23 cellular contexts compared by ENCODE assay signal in genomic region chr20:2755451-2756055, GRCh38. TPM values are rescaled to one million over a fixed set of nuclear protein-coding genes. Genes with fewer than 3 reads are reported as not detected.
"Had no signal": no experiment of that assay in that cellular context is flagged by ENCODE, and none has a peak within 500 bp of the region (broad histone marks: within the 10 kb centered on the region; RNA-seq: fewer than 3 reads in every experiment).

No MANE protein-coding gene starts in this region.

- H3K27me3 ChIP-seq: ovary, upper lobe of right lung, vagina had no signal

- H3K27ac ChIP-seq: coronary artery, dorsolateral prefrontal cortex, heart right ventricle, ovary, tibial artery, upper lobe of right lung, vagina had no signal

- DNase-seq: dorsolateral prefrontal cortex; effector CD8-positive, alpha-beta T cell; foreskin melanocyte; heart right ventricle; hypothalamus; naive thymus-derived CD8-positive, alpha-beta T cell; stimulated activated CD4-positive, alpha-beta T cell treated with anti-CD3 and anti-CD28 coated beads, Interleukin-15, amount 100 ng/mL, for 24 hours; stimulated activated CD4-positive, alpha-beta T cell treated with anti-CD3 and anti-CD28 coated beads, Interleukin-1b, Interleukin-23, amount 100 ng/mL, for 48 hours; stimulated activated CD4-positive, alpha-beta T cell treated with anti-CD3 and anti-CD28 coated beads, Interleukin-4, amount 100 ng/mL, for 24 hours; tibial artery; upper lobe of right lung had no signal

- H3K36me3 ChIP-seq: heart right ventricle, ovary, tibial artery, upper lobe of right lung, vagina had no signal

- H3K4me3 ChIP-seq: coronary artery, dorsolateral prefrontal cortex, heart right ventricle, mucosa of descending colon, ovary, tibial artery, upper lobe of right lung, vagina had no signal

- H3K9me3 ChIP-seq: heart right ventricle, mucosa of descending colon, ovary, tibial artery, upper lobe of right lung, vagina had no signal

- ATAC-seq: mucosa of descending colon; naive thymus-derived CD8-positive, alpha-beta T cell; stimulated activated memory B cell treated with anti-CD40 and anti-IgM and Interleukin-4, amounts not matched to agents 10 μg/mL and 1 μg/mL and 100 μg/mL, for 72 hours had no signal

RNA-seq across cellular contexts. Expression of gene CPXM1, which starts 44.9 kb away (rescaled TPM):
- total RNA-seq: left lobe of liver had no signal

RNA-seq across cellular contexts. Expression of gene C20orf141, which starts 59.2 kb away (rescaled TPM):
- total RNA-seq: dorsolateral prefrontal cortex; heart right ventricle; left lobe of liver; lower leg skin; mucosa of descending colon; naive thymus-derived CD8-positive, alpha-beta T cell; progenitor cell of endocrine pancreas; right cardiac atrium; temporal lobe; upper lobe of right lung; vagina had no signal
- polyA plus RNA-seq: esophagus; heart right ventricle; naive thymus-derived CD8-positive, alpha-beta T cell; neural cell; ovary; right cardiac atrium had no signal
